ENCODE assay signal across 28 cellular contexts in genomic region chr1:119701659-119702058, GRCh38.
"Had no signal": no experiment of that assay in that cellular context is flagged by ENCODE, and none has a peak within 500 bp of the region (broad histone marks: within the 10 kb centered on the region; RNA-seq: fewer than 3 reads in every experiment).

No MANE protein-coding gene starts in this region.

- H3K36me3 Mint-ChIP-seq: stimulated activated effector memory CD8-positive, alpha-beta T cell treated with anti-CD3 and anti-CD28 coated beads, Interleukin-12 subunit alpha, Interleukin-12 subunit beta, amount 100 ng/mL, for 72 hours; type B pancreatic cell had no signal

- H3K27me3 Mint-ChIP-seq: type B pancreatic cell had no signal

- H3K27ac Mint-ChIP-seq: stimulated activated effector memory CD8-positive, alpha-beta T cell treated with anti-CD3 and anti-CD28 coated beads, Interleukin-12 subunit alpha, Interleukin-12 subunit beta, amount 100 ng/mL, for 72 hours; stimulated activated memory B cell treated with anti-CD40 and anti-IgM and Interleukin-4, amounts not matched to agents 10 μg/mL and 1 μg/mL and 100 μg/mL, for 72 hours; stimulated activated naive B cell treated with anti-CD40 and anti-IgM and Interleukin-4, amounts not matched to agents 10 μg/mL and 1 μg/mL and 100 μg/mL, for 72 hours; stimulated activated naive CD8-positive, alpha-beta T cell treated with anti-CD3 and anti-CD28 coated beads, Interleukin-15, amount 100 ng/mL, for 72 hours; stimulated activated naive CD8-positive, alpha-beta T cell treated with anti-CD3 and anti-CD28 coated beads, Interleukin-15, Interleukin-2, amounts not matched to agents 100 ng/mL and 50 ng/mL, for 24 hours; type B pancreatic cell had no signal

- H3K4me1 ChIP-seq: suprapubic skin, thyroid gland, tibial artery, tibial nerve, transverse colon, upper lobe of left lung, upper lobe of right lung, uterus, vagina had no signal

- ATAC-seq: stimulated activated effector memory CD8-positive, alpha-beta T cell treated with anti-CD3 and anti-CD28 coated beads, Interleukin-12 subunit alpha, Interleukin-12 subunit beta, amount 100 ng/mL, for 72 hours; stimulated activated memory B cell treated with anti-CD40 and anti-IgM and Interleukin-4, amounts not matched to agents 10 μg/mL and 1 μg/mL and 100 μg/mL, for 72 hours; stimulated activated naive B cell treated with anti-CD40 and anti-IgM and Interleukin-4, amounts not matched to agents 10 μg/mL and 1 μg/mL and 100 μg/mL, for 72 hours; stimulated activated naive CD8-positive, alpha-beta T cell treated with anti-CD3 and anti-CD28 coated beads, Interleukin-15, amount 100 ng/mL, for 72 hours; stimulated activated naive CD8-positive, alpha-beta T cell treated with anti-CD3 and anti-CD28 coated beads, Interleukin-15, Interleukin-2, amounts not matched to agents 100 U/mL and 50 U/mL, for 24 hours had no signal

- H3K4me3 ChIP-seq: stomach, suprapubic skin, thoracic aorta, thyroid gland, tibial artery, tibial nerve, transverse colon, upper lobe of left lung, upper lobe of right lung, uterus, vagina had no signal

- FAIRE-seq: urothelium cell line had no signal

- H3K27me3 ChIP-seq: stomach, suprapubic skin, thyroid gland, tibial artery, tibial nerve, transverse colon, upper lobe of left lung, upper lobe of right lung, uterus, vagina had no signal

- H3K9me3 ChIP-seq: suprapubic skin, thoracic aorta, thyroid gland, upper lobe of right lung, uterus, vagina had no signal

- H3K27ac ChIP-seq: stomach, suprapubic skin, thoracic aorta, thyroid gland, tibial artery, tibial nerve, transverse colon, upper lobe of left lung, upper lobe of right lung, uterus, vagina had no signal

- H3K4me1 Mint-ChIP-seq: stimulated activated effector memory CD8-positive, alpha-beta T cell treated with anti-CD3 and anti-CD28 coated beads, Interleukin-12 subunit alpha, Interleukin-12 subunit beta, amount 100 ng/mL, for 72 hours; stimulated activated memory B cell treated with anti-CD40 and anti-IgM and Interleukin-4, amounts not matched to agents 10 μg/mL and 1 μg/mL and 100 μg/mL, for 72 hours; stimulated activated naive B cell treated with anti-CD40 and anti-IgM and Interleukin-4, amounts not matched to agents 10 μg/mL and 1 μg/mL and 100 μg/mL, for 72 hours; stimulated activated naive CD8-positive, alpha-beta T cell treated with anti-CD3 and anti-CD28 coated beads, Interleukin-15, amount 100 ng/mL, for 72 hours had no signal

- DNase-seq: stimulated activated CD4-positive, alpha-beta T cell treated with anti-CD3 and anti-CD28 coated beads, Interleukin-2, amount 100 ng/mL, for 24 hours; stimulated activated CD4-positive, alpha-beta T cell treated with anti-CD3 and anti-CD28 coated beads, Interleukin-2, amount 100 ng/mL, for 48 hours; stimulated activated CD4-positive, alpha-beta T cell treated with anti-CD3 and anti-CD28 coated beads, Interleukin-4, amount 100 ng/mL, for 1 hour; stimulated activated CD4-positive, alpha-beta T cell treated with anti-CD3 and anti-CD28 coated beads, Interleukin-4, amount 100 ng/mL, for 4 hours; stimulated activated CD8-positive, alpha-beta memory T cell treated with anti-CD3 and anti-CD28 coated beads, Interleukin-4, amount 100 ng/mL, for 48 hours; stimulated activated naive B cell treated with anti-CD40 and anti-IgM and Interleukin-4, amounts not matched to agents 10 μg/mL and 1 μg/mL and 100 μg/mL, for 72 hours; stimulated activated naive CD4-positive, alpha-beta T cell; stimulated activated naive CD4-positive, alpha-beta T cell treated with Interleukin-2 at 50 U/mL for 16 hours; stimulated activated naive CD8-positive, alpha-beta T cell treated with anti-CD3 and anti-CD28 coated beads, Interleukin-15, amount 100 ng/mL, for 72 hours; stimulated activated naive CD8-positive, alpha-beta T cell treated with anti-CD3 and anti-CD28 coated beads, Interleukin-15, Interleukin-2, amounts not matched to agents 100 U/mL and 50 U/mL, for 24 hours; stomach; substantia nigra; thyroid gland; tibial artery; transverse colon; trophoblast cell; upper lobe of left lung; upper lobe of right lung; uterus had no signal

- H3K4me3 Mint-ChIP-seq: stimulated activated effector memory CD8-positive, alpha-beta T cell treated with anti-CD3 and anti-CD28 coated beads, Interleukin-12 subunit alpha, Interleukin-12 subunit beta, amount 100 ng/mL, for 72 hours; stimulated activated memory B cell treated with anti-CD40 and anti-IgM and Interleukin-4, amounts not matched to agents 10 μg/mL and 1 μg/mL and 100 μg/mL, for 72 hours; stimulated activated naive B cell treated with anti-CD40 and anti-IgM and Interleukin-4, amounts not matched to agents 10 μg/mL and 1 μg/mL and 100 μg/mL, for 72 hours; stimulated activated naive CD8-positive, alpha-beta T cell treated with anti-CD3 and anti-CD28 coated beads, Interleukin-15, amount 100 ng/mL, for 72 hours; stimulated activated naive CD8-positive, alpha-beta T cell treated with anti-CD3 and anti-CD28 coated beads, Interleukin-15, Interleukin-2, amounts not matched to agents 100 ng/mL and 50 ng/mL, for 24 hours; type B pancreatic cell had no signal

- H3K36me3 ChIP-seq: stomach, suprapubic skin, thoracic aorta, thyroid gland, tibial artery, tibial nerve, transverse colon, upper lobe of left lung, upper lobe of right lung, uterus, vagina had no signal
